ENCODE assay signal across 17 cellular contexts in genomic region chr4:4321951-4322688, GRCh38. TPM values are rescaled to one million over a fixed set of nuclear protein-coding genes. Genes with fewer than 3 reads are reported as not detected.
"Had no signal": no experiment of that assay in that cellular context is flagged by ENCODE, and none has a peak within 500 bp of the region (broad histone marks: within the 10 kb centered on the region; RNA-seq: fewer than 3 reads in every experiment).

No MANE protein-coding gene starts in this region.

- H3K27ac ChIP-seq: ascending aorta, esophagus squamous epithelium, hepatocyte, neutrophil, pancreas, thyroid gland had no signal

- H3K9me3 ChIP-seq: ascending aorta, esophagus squamous epithelium, neutrophil, pancreas, thyroid gland had no signal

- H3K27me3 Mint-ChIP-seq: activated CD4-positive, alpha-beta memory T cell treated with anti-CD3 and anti-CD28 coated beads for 36 hours; activated CD4-positive, alpha-beta T cell treated with anti-CD3 and anti-CD28 coated beads for 36 hours; memory B cell; naive thymus-derived CD4-positive, alpha-beta T cell had no signal

- H3K4me2 ChIP-seq: hepatocyte had no signal

- H3K4me3 Mint-ChIP-seq: activated CD4-positive, alpha-beta memory T cell treated with anti-CD3 and anti-CD28 coated beads for 36 hours; activated CD4-positive, alpha-beta T cell treated with anti-CD3 and anti-CD28 coated beads for 36 hours; activated naive CD4-positive, alpha-beta T cell treated with anti-CD3 and anti-CD28 coated beads for 36 hours; dendritic cell treated with granulocyte-macrophage colony-stimulating factor and Interleukin-4, amounts not matched to agents 40 ng/mL and 50 ng/mL, for 4 days; memory B cell; naive thymus-derived CD4-positive, alpha-beta T cell; WTC11 had no signal

- H3K4me1 ChIP-seq: ascending aorta, esophagus squamous epithelium, pancreas, thyroid gland had no signal

- H3K79me2 ChIP-seq: hepatocyte had no signal

- H3K27ac Mint-ChIP-seq: activated CD4-positive, alpha-beta memory T cell treated with anti-CD3 and anti-CD28 coated beads for 36 hours; activated CD4-positive, alpha-beta T cell treated with anti-CD3 and anti-CD28 coated beads for 36 hours; activated naive CD4-positive, alpha-beta T cell treated with anti-CD3 and anti-CD28 coated beads for 36 hours; dendritic cell treated with granulocyte-macrophage colony-stimulating factor and Interleukin-4, amounts not matched to agents 40 ng/mL and 50 ng/mL, for 4 days; memory B cell; WTC11 had no signal

- ATAC-seq: activated CD4-positive, alpha-beta T cell treated with anti-CD3 and anti-CD28 coated beads for 36 hours; naive thymus-derived CD4-positive, alpha-beta T cell; pancreas; WTC11 had no signal

- FAIRE-seq: pancreas, urothelium cell line had no signal

- H3K27me3 ChIP-seq: ascending aorta, esophagus squamous epithelium, hepatocyte, neutrophil, pancreas, thyroid gland had no signal

- H3K4me1 Mint-ChIP-seq: activated CD4-positive, alpha-beta T cell treated with anti-CD3 and anti-CD28 coated beads for 36 hours; memory B cell had no signal

- H3K4me3 ChIP-seq: ascending aorta, esophagus squamous epithelium, hepatocyte, pancreas, thyroid gland had no signal

- H3K9me3 Mint-ChIP-seq: activated CD4-positive, alpha-beta memory T cell treated with anti-CD3 and anti-CD28 coated beads for 36 hours; activated naive CD4-positive, alpha-beta T cell treated with anti-CD3 and anti-CD28 coated beads for 36 hours; dendritic cell treated with granulocyte-macrophage colony-stimulating factor and Interleukin-4, amounts not matched to agents 40 ng/mL and 50 ng/mL, for 4 days; memory B cell; naive thymus-derived CD4-positive, alpha-beta T cell; WTC11 had no signal

- DNase-seq: activated CD4-positive, alpha-beta memory T cell treated with anti-CD3 and anti-CD28 coated beads for 36 hours; activated CD4-positive, alpha-beta T cell treated with anti-CD3 and anti-CD28 coated beads for 36 hours; activated naive CD4-positive, alpha-beta T cell treated with anti-CD3 and anti-CD28 coated beads for 36 hours; activated T-cell treated with anti-CD3 and anti-CD28 coated beads for 4 hours; effector CD8-positive, alpha-beta T cell; esophagus squamous epithelium; naive thymus-derived CD4-positive, alpha-beta T cell; pancreas; stimulated activated naive CD4-positive, alpha-beta T cell; thyroid gland had no signal

- H2AFZ ChIP-seq: hepatocyte had no signal

RNA-seq across cellular contexts. Expression of gene ZBTB49, which starts 32.1 kb away (rescaled TPM):
- total RNA-seq: ascending aorta had no signal
